In genomic region chr14:32998433-32998832, GRCh38 we compare ENCODE assay signal across 11 cellular contexts. TPM values are rescaled to one million over a fixed set of nuclear protein-coding genes. Genes with fewer than 3 reads are reported as not detected.
DNase-seq lines count a peak whose midpoint lies in the region; ATAC-seq, FAIRE-seq and TF ChIP-seq lines count a peak whose summit lies in the region.
"Had no signal": no experiment of that assay in that cellular context is flagged by ENCODE, and none has a peak within 500 bp of the region (broad histone marks: within the 10 kb centered on the region; RNA-seq: fewer than 3 reads in every experiment).

No MANE protein-coding gene starts in this region.

- no peaks in the 10 kb centered on the region for H3K36me3 ChIP-seq in K562 (ENCODE audit: control insufficient read depth, insufficient read depth, low read length)
- no peaks in the 10 kb centered on the region for H3K36me3 ChIP-seq in liver (ENCODE audit: control insufficient read depth in 4 of 4, insufficient read depth in 3 of 4, low read depth in 1 of 4, low read length in 3 of 4)
- H3K36me3 ChIP-seq: pancreas had no signal

- CTCF ChIA-PET in K562 (lab: Yijun Ruan, JAX; ENCODE audit: low intra/inter-chr PET ratio), result no interaction called here

- POLR2A ChIA-PET in K562 (lab: Yijun Ruan, JAX), result no interaction called here

- no peak for FAIRE-seq in K562 (lab: Jason Lieb, UNC)
- FAIRE-seq: pancreas had no signal

- in situ Hi-C loops in K562 (cut with MboI), result no loop called here

- H2AFZ ChIP-seq in K562 (ENCODE audit: low read depth, low read length), result no peak overlapping the region

- no peak overlapping the region for H3K4me2 ChIP-seq in K562 (ENCODE audit: insufficient read depth, low read length)
- H3K4me2 ChIP-seq: KMS-11 had no signal

- intact Hi-C loops in K562 (cut with micrococcal nuclease), result no loop called here

- H3K9ac ChIP-seq in K562 (ENCODE audit: insufficient read depth in 1 of 2, low read depth in 2 of 2, low read length in 2 of 2), result no peak overlapping the region
- H3K9ac ChIP-seq in liver (ENCODE audit: low read depth in 1 of 2, low read length in 2 of 2), result no peak overlapping the region
- H3K9ac ChIP-seq: KMS-11 had no signal

- ATAC-seq in K562, result no peak
- ATAC-seq in HG03460 (IDR thresholded peaks at IDR 0.05; ENCODE audit: unreplicated experiment), result no peak

- DNase-seq in AG09319 (ENCODE audit: extremely low read depth, low read depth) (no peak), HL-60 (ENCODE audit: low read depth in 1 of 2, low spot score in 1 of 2) (no peak), K562 (ENCODE audit: extremely low read depth in 1 of 4, low spot score in 3 of 4) (no peak), NCI-H510A (lab: John Stamatoyannopoulos, UW) (no peak), GDM1 (lab: John Stamatoyannopoulos, UW) (no peak)
- no peak for DNase-seq in stimulated activated naive CD4-positive, alpha-beta T cell (lab: John Stamatoyannopoulos, UW)
- DNase-seq: pancreas; stimulated activated naive CD4-positive, alpha-beta T cell treated with Interleukin-2 at 50 U/mL for 16 hours had no signal

- H3K27ac ChIP-seq in HL-60 (replicated peaks), result no peak overlapping the region
- no peak overlapping the region for H3K27ac ChIP-seq in K562 (ENCODE audit: extremely low read depth, low read depth, low read length)
- H3K27ac ChIP-seq in liver (ENCODE audit: low read depth in 1 of 2, low read length in 2 of 2), result no peak overlapping the region
- H3K27ac ChIP-seq: KMS-11, pancreas had no signal

- no peaks in the 10 kb centered on the region for H3K9me3 ChIP-seq in K562 (replicated peaks; ENCODE audit: control insufficient read depth, insufficient read depth, low read depth, low read length)
- no peaks in the 10 kb centered on the region for H3K9me3 ChIP-seq in liver (ENCODE audit: control insufficient read depth in 4 of 4, low read length in 3 of 4)
- H3K9me3 ChIP-seq: pancreas had no signal

- no peak for TF ChIP-seq POLR2A in K562 (conservative IDR thresholded peaks at IDR 0.05)

- no peak for TF ChIP-seq EP300 in K562 (IDR thresholded peaks at IDR 0.05; ENCODE audit: low read length)

- H4K20me1 ChIP-seq in K562 (replicated peaks; ENCODE audit: control insufficient read depth, insufficient read depth, low read length), result no peaks in the 10 kb centered on the region

- TF ChIP-seq CTCF in AG09319 (IDR thresholded peaks at IDR 0.05; ENCODE audit: low read depth, low read length), result peak; percentile 64
- peak; percentile 1 for TF ChIP-seq CTCF in HL-60 (IDR thresholded peaks at IDR 0.05; ENCODE audit: insufficient read depth, low read length)
- 0 out of 6 replicates have a peak, but pooled peaks of 2 of the 3 experiments have one; percentile 3 to 14 for TF ChIP-seq CTCF in K562 (IDR thresholded peaks at IDR 0.05 in 2 of 3, conservative IDR thresholded peaks at IDR 0.05 in 1 of 3; ENCODE audit: insufficient read depth in 2 of 3, low read depth in 1 of 3, low read length in 3 of 3)
- TF ChIP-seq CTCF in liver (IDR thresholded peaks at IDR 0.05; ENCODE audit: low read depth, low read length, missing input control), result peak; percentile 57

- H3K79me2 ChIP-seq in K562 (ENCODE audit: control insufficient read depth, insufficient read depth, low read length), result no peaks in the 10 kb centered on the region

- H3K4me1 ChIP-seq in K562 (replicated peaks in 1 of 2; ENCODE audit: control insufficient read depth in 2 of 2, insufficient read depth in 2 of 2, low read length in 2 of 2), result no peaks in the 10 kb centered on the region
- H3K4me1 ChIP-seq in liver (ENCODE audit: control insufficient read depth in 4 of 4, insufficient read depth in 4 of 4, low read length in 3 of 4), result no peaks in the 10 kb centered on the region
- H3K4me1 ChIP-seq: pancreas had no signal

- H3K27me3 ChIP-seq in HL-60 (ENCODE audit: insufficient read depth, poor library complexity, severe bottlenecking) (no peaks in the 10 kb centered on the region), K562 (ENCODE audit: control insufficient read depth in 2 of 2, insufficient read depth in 2 of 2, low read length in 2 of 2) (no peaks in the 10 kb centered on the region), liver (ENCODE audit: control insufficient read depth in 4 of 4, insufficient read depth in 4 of 4, low read length in 3 of 4) (no peaks in the 10 kb centered on the region)
- H3K27me3 ChIP-seq: pancreas had no signal

- H3K4me3 ChIP-seq in HL-60 (replicated peaks; ENCODE audit: insufficient read depth, low read length) (no peak overlapping the region), K562 (no peak overlapping the region), liver (ENCODE audit: low read depth in 1 of 3, low read length in 3 of 3) (no peak overlapping the region)
- H3K4me3 ChIP-seq: pancreas had no signal

- H3K9me1 ChIP-seq in K562 (ENCODE audit: control insufficient read depth, insufficient read depth, low read length), result no peaks in the 10 kb centered on the region

- TF ChIP-seq RAD21 in K562 (CRISPR knock-in tag; conservative IDR thresholded peaks at IDR 0.05 in 1 of 2, IDR thresholded peaks at IDR 0.05 in 1 of 2) (no peak), liver (IDR thresholded peaks at IDR 0.05) (peak; percentile 67 to 74)

- no TSS peak for BruUV-seq in K562 (replicated peaks; lab: Mats Ljungman, UMichigan)

TF ChIP-seq in K562, 482 proteins besides CTCF, POLR2A, EP300 and RAD21 (continues in another document):
- no peak for TF ChIP-seq RBM17 (IDR thresholded peaks at IDR 0.05; ENCODE audit: borderline replicate concordance, low read depth, low read length)
- TF ChIP-seq ZBTB34 (CRISPR knock-in tag; IDR thresholded peaks at IDR 0.05), result no peak
- TF ChIP-seq ZNF263 (CRISPR knock-in tag; IDR thresholded peaks at IDR 0.05; ENCODE audit: borderline replicate concordance), result no peak
- no peak for TF ChIP-seq HNRNPH1 (optimal IDR thresholded peaks at IDR 0.05; ENCODE audit: low read depth, low read length)
- no peak for TF ChIP-seq ZNF830 (CRISPR knock-in tag; IDR thresholded peaks at IDR 0.05)
- TF ChIP-seq TBL1XR1 (IDR thresholded peaks at IDR 0.05; ENCODE audit: low read length in 2 of 2), result no peak
- no peak for TF ChIP-seq ZFX (CRISPR knock-in tag; IDR thresholded peaks at IDR 0.05)

TF ChIP-seq in liver, 16 proteins besides CTCF, POLR2A, EP300 and RAD21 (continues in another document):
- TF ChIP-seq JUND (IDR thresholded peaks at IDR 0.05) (no peak), TAF1 (conservative IDR thresholded peaks at IDR 0.05) (no peak), HNF4A (conservative IDR thresholded peaks at IDR 0.05) (no peak), EGR1 (IDR thresholded peaks at IDR 0.05; ENCODE audit: low read depth in 2 of 2) (no peak), GABPA (IDR thresholded peaks at IDR 0.05 in 1 of 2, conservative IDR thresholded peaks at IDR 0.05 in 1 of 2) (no peak), REST (IDR thresholded peaks at IDR 0.05) (no peak), HNF4G (IDR thresholded peaks at IDR 0.05) (no peak), FOXA2 (IDR thresholded peaks at IDR 0.05) (no peak), RXRA (IDR thresholded peaks at IDR 0.05) (no peak), NR2F2 (IDR thresholded peaks at IDR 0.05) (no peak), SP1 (IDR thresholded peaks at IDR 0.05) (no peak)

RNA-seq across cellular contexts. Expression of gene NPAS3, which starts 59.8 kb away (rescaled TPM):
- total RNA-seq in K562 (2011; cell fraction: chromatin; rRNA removed; ENCODE audit: low replicate concordance), result not detected in 2 replicates
- total RNA-seq in K562 (2011; cell fraction: nucleolus; rRNA removed), result not detected in 2 replicates
- not detected in 2 replicates for total RNA-seq in K562 (2011; cell fraction: nucleoplasm; rRNA removed)
- not detected in 2 replicates for total RNA-seq in K562 (2014; rRNA removed)
- not detected in 2 replicates for total RNA-seq in K562 (2014; rRNA removed; fragmentation: Illumina TruSeq; extraction: Trizol)
- not detected in 2 replicates for total RNA-seq in K562 (2015; rRNA removed; fragmentation: Illumina TruSeq; extraction: Trizol)
- total RNA-seq in K562 (2021), result not detected in 2 replicates
- 0.04 TPM in 1 of 2 replicates, not detected in the other for polyA plus RNA-seq in K562 (2011; rRNA removed)
- polyA plus RNA-seq in K562 (2011; cell fraction: cytosol; rRNA removed), result not detected in 2 replicates
- polyA plus RNA-seq in K562 (2011; cell fraction: nucleus; rRNA removed), result 0.16 TPM in 1 of 2 replicates, not detected in the other
- 0.07 TPM in 1 of 2 replicates, not detected in the other for polyA plus RNA-seq in K562 (2012)
- polyA plus RNA-seq in K562 (2014; fragmentation: Illumina TruSeq; extraction: Trizol), result not detected in 2 replicates
- not detected for polyA plus RNA-seq in K562 (2014; fragmentation: Nextera tagmentation; extraction: Ambion mirVana)
- polyA plus RNA-seq in K562 (2014; rRNA removed), result 0.04 TPM in 1 of 2 replicates, not detected in the other
- 0.33 TPM in 1 of 2 replicates, not detected in the other for polyA minus RNA-seq in K562 (2011; rRNA and poly(A)+ RNA removed)
- not detected in 2 replicates for polyA minus RNA-seq in K562 (2011; cell fraction: cytosol; rRNA and poly(A)+ RNA removed)
- 0.22 and 0.27 TPM in 2 replicates for polyA minus RNA-seq in K562 (2011; cell fraction: nucleus; rRNA and poly(A)+ RNA removed)
- total RNA-seq in liver, result under 1 TPM; 0.08 to 0.09 TPM
- under 1 TPM in 1 of 2 donors, not detected in 1; 0.07 TPM for polyA plus RNA-seq in liver

Comparison
In these comparisons a context has a peak if more than half of its experiments do, and no peak if none do; other contexts are left out.
1. CTCF ChIP-seq: peak in every context shown above with its lines; median percentile 64 in AG09319; 57 in liver; 8 in K562; 1 in HL-60.